In genomic region chr12:110105961-110106540, GRCh38 we compare ENCODE assay signal across 19 cellular contexts. TPM values are rescaled to one million over a fixed set of nuclear protein-coding genes. Genes with fewer than 3 reads are reported as not detected.
DNase-seq lines count a peak whose midpoint lies in the region; ATAC-seq and TF ChIP-seq lines count a peak whose summit lies in the region.
"Had no signal": no experiment of that assay in that cellular context is flagged by ENCODE, and none has a peak within 500 bp of the region (broad histone marks: within the 10 kb centered on the region; RNA-seq: fewer than 3 reads in every experiment).

No MANE protein-coding gene starts in this region.

- no peaks in the 10 kb centered on the region for H3K27me3 ChIP-seq in tibial artery
- H3K27me3 ChIP-seq: BLaER1, Peyer's patch had no signal

- H3K9me3 Mint-ChIP-seq in activated naive CD4-positive, alpha-beta T cell treated with anti-CD3 and anti-CD28 coated beads, Interleukin-2, amount 50 U/mL, for 24 hours, result no peaks in the 10 kb centered on the region
- H3K9me3 Mint-ChIP-seq in activated naive CD4-positive, alpha-beta T cell treated with anti-CD3 and anti-CD28 coated beads, Interleukin-2, amount 50 U/mL, for 72 hours, result peaks cover 0 to 3% of the 10 kb centered on the region in 2 donors
- no peaks in the 10 kb centered on the region for H3K9me3 Mint-ChIP-seq in mesothelial cell of epicardium
- H3K9me3 Mint-ChIP-seq: CD8-positive, alpha-beta memory T cell had no signal

- peaks cover 3% of the 10 kb centered on the region for H3K27me3 Mint-ChIP-seq in activated naive CD4-positive, alpha-beta T cell treated with anti-CD3 and anti-CD28 coated beads, Interleukin-2, amount 50 U/mL, for 24 hours
- H3K27me3 Mint-ChIP-seq in mesothelial cell of epicardium (ENCODE audit: low read depth), result no peaks in the 10 kb centered on the region

- H3K36me3 Mint-ChIP-seq in activated naive CD4-positive, alpha-beta T cell treated with anti-CD3 and anti-CD28 coated beads, Interleukin-2, amount 50 U/mL, for 24 hours, result no peaks in the 10 kb centered on the region
- no peaks in the 10 kb centered on the region for H3K36me3 Mint-ChIP-seq in activated naive CD4-positive, alpha-beta T cell treated with anti-CD3 and anti-CD28 coated beads, Interleukin-2, amount 50 U/mL, for 72 hours
- no peaks in the 10 kb centered on the region for H3K36me3 Mint-ChIP-seq in mesothelial cell of epicardium

- no peaks in the 10 kb centered on the region for H3K4me1 Mint-ChIP-seq in activated naive CD4-positive, alpha-beta T cell treated with anti-CD3 and anti-CD28 coated beads, Interleukin-2, amount 50 U/mL, for 24 hours
- H3K4me1 Mint-ChIP-seq in mesothelial cell of epicardium, result peaks cover 36% of the 10 kb centered on the region
- H3K4me1 Mint-ChIP-seq: CD8-positive, alpha-beta memory T cell had no signal

- H3K27ac ChIP-seq in coronary artery, result peak overlapping the region; percentile 94 to 97
- peak overlapping the region; percentile 81 to 88 for H3K27ac ChIP-seq in tibial artery
- H3K27ac ChIP-seq: 22Rv1, BLaER1, KMS-11 had no signal

- H3K27ac Mint-ChIP-seq in activated naive CD4-positive, alpha-beta T cell treated with anti-CD3 and anti-CD28 coated beads, Interleukin-2, amount 50 U/mL, for 24 hours, result peak overlapping the region; percentile 79
- no peak overlapping the region for H3K27ac Mint-ChIP-seq in activated naive CD4-positive, alpha-beta T cell treated with anti-CD3 and anti-CD28 coated beads, Interleukin-2, amount 50 U/mL, for 72 hours
- peak overlapping the region; percentile 41 for H3K27ac Mint-ChIP-seq in mesothelial cell of epicardium
- H3K27ac Mint-ChIP-seq: CD8-positive, alpha-beta memory T cell had no signal

- H3K36me3 ChIP-seq in tibial artery, result no peaks in the 10 kb centered on the region
- H3K36me3 ChIP-seq in mucosa of descending colon (ENCODE audit: low read depth), result no peaks in the 10 kb centered on the region
- H3K36me3 ChIP-seq: BLaER1, Peyer's patch had no signal

- DNase-seq in activated naive CD4-positive, alpha-beta T cell treated with anti-CD3 and anti-CD28 coated beads, Interleukin-2, amount 50 U/mL, for 72 hours (ENCODE audit: low spot score in 2 of 2), result no peak
- no peak for DNase-seq in coronary artery (ENCODE audit: low spot score)
- no peak for DNase-seq in mesothelial cell of epicardium (ENCODE audit: low spot score in 2 of 2, unreplicated experiment in 2 of 2)
- DNase-seq in tibial artery, result peak in 1 of 2 donors; percentile 53
- no peak for DNase-seq in MV-4-11 (lab: John Stamatoyannopoulos, UW)
- DNase-seq in mucosa of descending colon, result no peak
- DNase-seq: CD8-positive, alpha-beta memory T cell; DMS79 treated with DMSO at 0.1 percent for 48 hours; NCI-H1092; NCI-H2081 treated with DMSO at 0.1 percent for 48 hours; NCI-H510A treated with DMSO at 0.1 percent for 48 hours; Peyer's patch; Right ventricle myocardium superior had no signal

- TF ChIP-seq CTCF in coronary artery (IDR thresholded peaks at IDR 0.05), result no peak
- TF ChIP-seq CTCF in mesothelial cell of epicardium (IDR thresholded peaks at IDR 0.05; ENCODE audit: unreplicated experiment), result no peak
- TF ChIP-seq CTCF in tibial artery (IDR thresholded peaks at IDR 0.05), result no peak
- no peak for TF ChIP-seq CTCF in mucosa of descending colon (IDR thresholded peaks at IDR 0.05)

- no peak for ATAC-seq in activated naive CD4-positive, alpha-beta T cell treated with anti-CD3 and anti-CD28 coated beads, Interleukin-2, amount 50 U/mL, for 72 hours
- ATAC-seq in HG02610 (IDR thresholded peaks at IDR 0.05; ENCODE audit: unreplicated experiment) (no peak), mucosa of descending colon (no peak)
- ATAC-seq: GM12878 had no signal

- H3K4me1 ChIP-seq in tibial artery, result peaks cover 14 to 78% (median 45%) of the 10 kb centered on the region in 4 donors
- H3K4me1 ChIP-seq in mucosa of descending colon (ENCODE audit: low read depth), result no peaks in the 10 kb centered on the region

- H3K4me3 ChIP-seq in coronary artery, result no peak overlapping the region
- H3K4me3 ChIP-seq in tibial artery, result no peak overlapping the region
- no peak overlapping the region for H3K4me3 ChIP-seq in mucosa of descending colon
- H3K4me3 ChIP-seq: BLaER1, GM12878, Peyer's patch had no signal

- H3K4me3 Mint-ChIP-seq in activated naive CD4-positive, alpha-beta T cell treated with anti-CD3 and anti-CD28 coated beads, Interleukin-2, amount 50 U/mL, for 24 hours, result no peak overlapping the region
- H3K4me3 Mint-ChIP-seq in mesothelial cell of epicardium, result no peak overlapping the region
- H3K4me3 Mint-ChIP-seq: CD8-positive, alpha-beta memory T cell had no signal

- H3K9me3 ChIP-seq in tibial artery (no peaks in the 10 kb centered on the region), mucosa of descending colon (no peaks in the 10 kb centered on the region)
- H3K9me3 ChIP-seq: BLaER1, Peyer's patch had no signal

- intact Hi-C loops in tibial artery (cut with DNase I; ENCODE audit: low total_unique reads), result no loop called here
- intact Hi-C loops in mucosa of descending colon (cut with DNase I, micrococcal nuclease), result no loop called here

RNA-seq across cellular contexts. Expression of gene IFT81, which starts 18.1 kb away (rescaled TPM):
- total RNA-seq in activated naive CD4-positive, alpha-beta T cell treated with anti-CD3 and anti-CD28 coated beads, Interleukin-2, amount 50 U/mL, for 72 hours, result 1 to 10 TPM; 1.0 to 3.9 TPM
- total RNA-seq in mesothelial cell of epicardium (24.4 to 25.5 TPM (median 24.7 TPM) in 3 replicates), mucosa of descending colon (10 to 100 TPM in 1 of 3 donors, 1 to 10 TPM in 2; 3.8 to 12.7 (median 6.3) TPM)

RNA-seq across cellular contexts. Expression of gene C12orf76, which starts 57.7 kb away (rescaled TPM):
- total RNA-seq in activated naive CD4-positive, alpha-beta T cell treated with anti-CD3 and anti-CD28 coated beads, Interleukin-2, amount 50 U/mL, for 72 hours, result 10 to 100 TPM in 1 of 2 donors, 1 to 10 TPM in 1; 6.4 to 12.7 TPM
- total RNA-seq in mesothelial cell of epicardium, result 21.7 to 22.2 TPM (median 21.8 TPM) in 3 replicates
- total RNA-seq in mucosa of descending colon, result 10 to 100 TPM in 1 of 3 donors, 1 to 10 TPM in 2; 8.5 to 12.5 (median 8.8) TPM

Comparison
In these comparisons a context has a peak if more than half of its experiments do, and no peak if none do; other contexts are left out.
1. H3K27ac Mint-ChIP-seq: peak in activated naive CD4-positive, alpha-beta T cell treated with anti-CD3 and anti-CD28 coated beads, Interleukin-2, amount 50 U/mL, for 24 hours (single experiment) and mesothelial cell of epicardium (single experiment); none in activated naive CD4-positive, alpha-beta T cell treated with anti-CD3 and anti-CD28 coated beads, Interleukin-2, amount 50 U/mL, for 72 hours (0 of 2).